ENCODE assay signal across 1 cellular context in the genomic region with DNA sequence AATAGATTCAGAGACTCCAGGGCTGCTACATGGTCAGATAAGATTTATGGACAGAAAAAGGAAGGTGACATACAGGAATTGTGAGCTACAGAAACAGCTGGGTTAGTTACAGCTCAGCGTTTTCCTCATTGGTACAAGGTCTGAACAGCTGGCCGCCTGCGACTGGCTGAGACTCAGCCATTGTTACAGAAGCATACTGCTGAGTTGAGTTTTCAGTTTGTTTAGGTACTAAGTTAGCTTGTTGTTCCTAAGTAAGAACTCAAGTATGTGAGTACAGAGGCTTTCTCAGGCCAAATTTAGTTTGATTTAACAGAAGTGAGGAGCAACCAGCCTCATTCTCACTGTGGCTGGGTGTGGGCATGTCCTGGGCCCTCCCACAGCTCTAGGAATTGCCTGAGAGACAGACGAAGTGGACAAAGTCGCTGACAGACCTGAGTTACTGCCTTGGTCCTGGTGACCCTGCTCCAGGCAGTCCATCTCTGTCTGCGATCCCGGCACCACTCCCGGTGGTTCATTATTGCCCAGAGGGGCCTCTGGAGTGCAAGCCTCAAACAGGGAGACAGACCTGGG.
TF ChIP-seq lines count a peak whose summit lies in the region.

No MANE protein-coding gene starts in this region.

TF ChIP-seq in HepG2, 621 proteins besides CTCF, POLR2A, EP300 and RAD21 (continued from another document and continues in another):
- TF ChIP-seq, protein P1, sequence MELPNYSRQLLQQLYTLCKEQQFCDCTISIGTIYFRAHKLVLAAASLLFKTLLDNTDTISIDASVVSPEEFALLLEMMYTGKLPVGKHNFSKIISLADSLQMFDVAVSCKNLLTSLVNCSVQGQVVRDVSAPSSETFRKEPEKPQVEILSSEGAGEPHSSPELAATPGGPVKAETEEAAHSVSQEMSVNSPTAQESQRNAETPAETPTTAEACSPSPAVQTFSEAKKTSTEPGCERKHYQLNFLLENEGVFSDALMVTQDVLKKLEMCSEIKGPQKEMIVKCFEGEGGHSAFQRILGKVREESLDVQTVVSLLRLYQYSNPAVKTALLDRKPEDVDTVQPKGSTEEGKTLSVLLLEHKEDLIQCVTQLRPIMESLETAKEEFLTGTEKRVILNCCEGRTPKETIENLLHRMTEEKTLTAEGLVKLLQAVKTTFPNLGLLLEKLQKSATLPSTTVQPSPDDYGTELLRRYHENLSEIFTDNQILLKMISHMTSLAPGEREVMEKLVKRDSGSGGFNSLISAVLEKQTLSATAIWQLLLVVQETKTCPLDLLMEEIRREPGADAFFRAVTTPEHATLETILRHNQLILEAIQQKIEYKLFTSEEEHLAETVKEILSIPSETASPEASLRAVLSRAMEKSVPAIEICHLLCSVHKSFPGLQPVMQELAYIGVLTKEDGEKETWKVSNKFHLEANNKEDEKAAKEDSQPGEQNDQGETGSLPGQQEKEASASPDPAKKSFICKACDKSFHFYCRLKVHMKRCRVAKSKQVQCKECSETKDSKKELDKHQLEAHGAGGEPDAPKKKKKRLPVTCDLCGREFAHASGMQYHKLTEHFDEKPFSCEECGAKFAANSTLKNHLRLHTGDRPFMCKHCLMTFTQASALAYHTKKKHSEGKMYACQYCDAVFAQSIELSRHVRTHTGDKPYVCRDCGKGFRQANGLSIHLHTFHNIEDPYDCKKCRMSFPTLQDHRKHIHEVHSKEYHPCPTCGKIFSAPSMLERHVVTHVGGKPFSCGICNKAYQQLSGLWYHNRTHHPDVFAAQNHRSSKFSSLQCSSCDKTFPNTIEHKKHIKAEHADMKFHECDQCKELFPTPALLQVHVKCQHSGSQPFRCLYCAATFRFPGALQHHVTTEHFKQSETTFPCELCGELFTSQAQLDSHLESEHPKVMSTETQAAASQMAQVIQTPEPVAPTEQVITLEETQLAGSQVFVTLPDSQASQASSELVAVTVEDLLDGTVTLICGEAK (IDR thresholded peaks at IDR 0.05) = no peak
- TF ChIP-seq, protein P1 (CRISPR knock-in tag; IDR thresholded peaks at IDR 0.05) = 0 out of 2 replicates have a peak, but pooled peaks have one; percentile 26
- TF ChIP-seq SAP130 (CRISPR knock-in tag; IDR thresholded peaks at IDR 0.05; ENCODE audit: low read depth) (peak; percentile 86), PLRG1 (conservative IDR thresholded peaks at IDR 0.05) (no peak), ZNF614 (CRISPR knock-in tag; IDR thresholded peaks at IDR 0.05; ENCODE audit: borderline replicate concordance) (peak; percentile 21; the same call in 1 of the 2 replicates), TBL1XR1 (IDR thresholded peaks at IDR 0.05; ENCODE audit: borderline replicate concordance, low read length, partially characterized antibody) (no peak), ZNF747 (CRISPR knock-in tag; IDR thresholded peaks at IDR 0.05; ENCODE audit: borderline replicate concordance) (no peak), MED8 (CRISPR knock-in tag; IDR thresholded peaks at IDR 0.05; ENCODE audit: insufficient replicate concordance) (no peak), RCOR2 (CRISPR knock-in tag; IDR thresholded peaks at IDR 0.05) (peak; percentile 24; the same call in 1 of the 2 replicates), ZNF850 (CRISPR knock-in tag; conservative IDR thresholded peaks at IDR 0.05) (no peak), BRCA1 (CRISPR knock-in tag; IDR thresholded peaks at IDR 0.05) (no peak), ZBTB42 (CRISPR knock-in tag; IDR thresholded peaks at IDR 0.05) (peak; percentile 71; the same call in 1 of the 2 replicates), IRX3 (CRISPR knock-in tag; IDR thresholded peaks at IDR 0.05; ENCODE audit: borderline replicate concordance, low read depth) (no peak), ELF4 (CRISPR knock-in tag; IDR thresholded peaks at IDR 0.05; ENCODE audit: borderline replicate concordance) (no peak)
- TF ChIP-seq, protein P2, sequence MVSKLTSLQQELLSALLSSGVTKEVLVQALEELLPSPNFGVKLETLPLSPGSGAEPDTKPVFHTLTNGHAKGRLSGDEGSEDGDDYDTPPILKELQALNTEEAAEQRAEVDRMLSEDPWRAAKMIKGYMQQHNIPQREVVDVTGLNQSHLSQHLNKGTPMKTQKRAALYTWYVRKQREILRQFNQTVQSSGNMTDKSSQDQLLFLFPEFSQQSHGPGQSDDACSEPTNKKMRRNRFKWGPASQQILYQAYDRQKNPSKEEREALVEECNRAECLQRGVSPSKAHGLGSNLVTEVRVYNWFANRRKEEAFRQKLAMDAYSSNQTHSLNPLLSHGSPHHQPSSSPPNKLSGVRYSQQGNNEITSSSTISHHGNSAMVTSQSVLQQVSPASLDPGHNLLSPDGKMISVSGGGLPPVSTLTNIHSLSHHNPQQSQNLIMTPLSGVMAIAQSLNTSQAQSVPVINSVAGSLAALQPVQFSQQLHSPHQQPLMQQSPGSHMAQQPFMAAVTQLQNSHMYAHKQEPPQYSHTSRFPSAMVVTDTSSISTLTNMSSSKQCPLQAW (CRISPR knock-in tag; IDR thresholded peaks at IDR 0.05) = no peak
- TF ChIP-seq, protein P3, sequence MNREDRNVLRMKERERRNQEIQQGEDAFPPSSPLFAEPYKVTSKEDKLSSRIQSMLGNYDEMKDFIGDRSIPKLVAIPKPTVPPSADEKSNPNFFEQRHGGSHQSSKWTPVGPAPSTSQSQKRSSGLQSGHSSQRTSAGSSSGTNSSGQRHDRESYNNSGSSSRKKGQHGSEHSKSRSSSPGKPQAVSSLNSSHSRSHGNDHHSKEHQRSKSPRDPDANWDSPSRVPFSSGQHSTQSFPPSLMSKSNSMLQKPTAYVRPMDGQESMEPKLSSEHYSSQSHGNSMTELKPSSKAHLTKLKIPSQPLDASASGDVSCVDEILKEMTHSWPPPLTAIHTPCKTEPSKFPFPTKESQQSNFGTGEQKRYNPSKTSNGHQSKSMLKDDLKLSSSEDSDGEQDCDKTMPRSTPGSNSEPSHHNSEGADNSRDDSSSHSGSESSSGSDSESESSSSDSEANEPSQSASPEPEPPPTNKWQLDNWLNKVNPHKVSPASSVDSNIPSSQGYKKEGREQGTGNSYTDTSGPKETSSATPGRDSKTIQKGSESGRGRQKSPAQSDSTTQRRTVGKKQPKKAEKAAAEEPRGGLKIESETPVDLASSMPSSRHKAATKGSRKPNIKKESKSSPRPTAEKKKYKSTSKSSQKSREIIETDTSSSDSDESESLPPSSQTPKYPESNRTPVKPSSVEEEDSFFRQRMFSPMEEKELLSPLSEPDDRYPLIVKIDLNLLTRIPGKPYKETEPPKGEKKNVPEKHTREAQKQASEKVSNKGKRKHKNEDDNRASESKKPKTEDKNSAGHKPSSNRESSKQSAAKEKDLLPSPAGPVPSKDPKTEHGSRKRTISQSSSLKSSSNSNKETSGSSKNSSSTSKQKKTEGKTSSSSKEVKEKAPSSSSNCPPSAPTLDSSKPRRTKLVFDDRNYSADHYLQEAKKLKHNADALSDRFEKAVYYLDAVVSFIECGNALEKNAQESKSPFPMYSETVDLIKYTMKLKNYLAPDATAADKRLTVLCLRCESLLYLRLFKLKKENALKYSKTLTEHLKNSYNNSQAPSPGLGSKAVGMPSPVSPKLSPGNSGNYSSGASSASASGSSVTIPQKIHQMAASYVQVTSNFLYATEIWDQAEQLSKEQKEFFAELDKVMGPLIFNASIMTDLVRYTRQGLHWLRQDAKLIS (CRISPR knock-in tag; IDR thresholded peaks at IDR 0.05) = no peak; the same call in 1 of the 2 replicates
- TF ChIP-seq, protein P4, sequence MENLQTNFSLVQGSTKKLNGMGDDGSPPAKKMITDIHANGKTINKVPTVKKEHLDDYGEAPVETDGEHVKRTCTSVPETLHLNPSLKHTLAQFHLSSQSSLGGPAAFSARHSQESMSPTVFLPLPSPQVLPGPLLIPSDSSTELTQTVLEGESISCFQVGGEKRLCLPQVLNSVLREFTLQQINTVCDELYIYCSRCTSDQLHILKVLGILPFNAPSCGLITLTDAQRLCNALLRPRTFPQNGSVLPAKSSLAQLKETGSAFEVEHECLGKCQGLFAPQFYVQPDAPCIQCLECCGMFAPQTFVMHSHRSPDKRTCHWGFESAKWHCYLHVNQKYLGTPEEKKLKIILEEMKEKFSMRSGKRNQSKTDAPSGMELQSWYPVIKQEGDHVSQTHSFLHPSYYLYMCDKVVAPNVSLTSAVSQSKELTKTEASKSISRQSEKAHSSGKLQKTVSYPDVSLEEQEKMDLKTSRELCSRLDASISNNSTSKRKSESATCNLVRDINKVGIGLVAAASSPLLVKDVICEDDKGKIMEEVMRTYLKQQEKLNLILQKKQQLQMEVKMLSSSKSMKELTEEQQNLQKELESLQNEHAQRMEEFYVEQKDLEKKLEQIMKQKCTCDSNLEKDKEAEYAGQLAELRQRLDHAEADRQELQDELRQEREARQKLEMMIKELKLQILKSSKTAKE (CRISPR knock-in tag; IDR thresholded peaks at IDR 0.05; ENCODE audit: borderline replicate concordance) = no peak
- TF ChIP-seq, protein P5, sequence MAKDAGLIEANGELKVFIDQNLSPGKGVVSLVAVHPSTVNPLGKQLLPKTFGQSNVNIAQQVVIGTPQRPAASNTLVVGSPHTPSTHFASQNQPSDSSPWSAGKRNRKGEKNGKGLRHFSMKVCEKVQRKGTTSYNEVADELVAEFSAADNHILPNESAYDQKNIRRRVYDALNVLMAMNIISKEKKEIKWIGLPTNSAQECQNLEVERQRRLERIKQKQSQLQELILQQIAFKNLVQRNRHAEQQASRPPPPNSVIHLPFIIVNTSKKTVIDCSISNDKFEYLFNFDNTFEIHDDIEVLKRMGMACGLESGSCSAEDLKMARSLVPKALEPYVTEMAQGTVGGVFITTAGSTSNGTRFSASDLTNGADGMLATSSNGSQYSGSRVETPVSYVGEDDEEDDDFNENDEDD (CRISPR knock-in tag; IDR thresholded peaks at IDR 0.05; ENCODE audit: borderline replicate concordance) = peak; percentile 12; the same call in 1 of the 2 replicates
- TF ChIP-seq, protein P6, sequence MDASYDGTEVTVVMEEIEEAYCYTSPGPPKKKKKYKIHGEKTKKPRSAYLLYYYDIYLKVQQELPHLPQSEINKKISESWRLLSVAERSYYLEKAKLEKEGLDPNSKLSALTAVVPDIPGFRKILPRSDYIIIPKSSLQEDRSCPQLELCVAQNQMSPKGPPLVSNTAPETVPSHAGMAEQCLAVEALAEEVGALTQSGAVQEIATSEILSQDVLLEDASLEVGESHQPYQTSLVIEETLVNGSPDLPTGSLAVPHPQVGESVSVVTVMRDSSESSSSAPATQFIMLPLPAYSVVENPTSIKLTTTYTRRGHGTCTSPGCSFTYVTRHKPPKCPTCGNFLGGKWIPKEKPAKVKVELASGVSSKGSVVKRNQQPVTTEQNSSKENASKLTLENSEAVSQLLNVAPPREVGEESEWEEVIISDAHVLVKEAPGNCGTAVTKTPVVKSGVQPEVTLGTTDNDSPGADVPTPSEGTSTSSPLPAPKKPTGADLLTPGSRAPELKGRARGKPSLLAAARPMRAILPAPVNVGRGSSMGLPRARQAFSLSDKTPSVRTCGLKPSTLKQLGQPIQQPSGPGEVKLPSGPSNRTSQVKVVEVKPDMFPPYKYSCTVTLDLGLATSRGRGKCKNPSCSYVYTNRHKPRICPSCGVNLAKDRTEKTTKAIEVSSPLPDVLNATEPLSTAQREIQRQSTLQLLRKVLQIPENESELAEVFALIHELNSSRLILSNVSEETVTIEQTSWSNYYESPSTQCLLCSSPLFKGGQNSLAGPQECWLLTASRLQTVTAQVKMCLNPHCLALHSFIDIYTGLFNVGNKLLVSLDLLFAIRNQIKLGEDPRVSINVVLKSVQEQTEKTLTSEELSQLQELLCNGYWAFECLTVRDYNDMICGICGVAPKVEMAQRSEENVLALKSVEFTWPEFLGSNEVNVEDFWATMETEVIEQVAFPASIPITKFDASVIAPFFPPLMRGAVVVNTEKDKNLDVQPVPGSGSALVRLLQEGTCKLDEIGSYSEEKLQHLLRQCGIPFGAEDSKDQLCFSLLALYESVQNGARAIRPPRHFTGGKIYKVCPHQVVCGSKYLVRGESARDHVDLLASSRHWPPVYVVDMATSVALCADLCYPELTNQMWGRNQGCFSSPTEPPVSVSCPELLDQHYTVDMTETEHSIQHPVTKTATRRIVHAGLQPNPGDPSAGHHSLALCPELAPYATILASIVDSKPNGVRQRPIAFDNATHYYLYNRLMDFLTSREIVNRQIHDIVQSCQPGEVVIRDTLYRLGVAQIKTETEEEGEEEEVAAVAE (CRISPR knock-in tag; IDR thresholded peaks at IDR 0.05; ENCODE audit: borderline replicate concordance) = peak; percentile 91
- TF ChIP-seq, protein P7, sequence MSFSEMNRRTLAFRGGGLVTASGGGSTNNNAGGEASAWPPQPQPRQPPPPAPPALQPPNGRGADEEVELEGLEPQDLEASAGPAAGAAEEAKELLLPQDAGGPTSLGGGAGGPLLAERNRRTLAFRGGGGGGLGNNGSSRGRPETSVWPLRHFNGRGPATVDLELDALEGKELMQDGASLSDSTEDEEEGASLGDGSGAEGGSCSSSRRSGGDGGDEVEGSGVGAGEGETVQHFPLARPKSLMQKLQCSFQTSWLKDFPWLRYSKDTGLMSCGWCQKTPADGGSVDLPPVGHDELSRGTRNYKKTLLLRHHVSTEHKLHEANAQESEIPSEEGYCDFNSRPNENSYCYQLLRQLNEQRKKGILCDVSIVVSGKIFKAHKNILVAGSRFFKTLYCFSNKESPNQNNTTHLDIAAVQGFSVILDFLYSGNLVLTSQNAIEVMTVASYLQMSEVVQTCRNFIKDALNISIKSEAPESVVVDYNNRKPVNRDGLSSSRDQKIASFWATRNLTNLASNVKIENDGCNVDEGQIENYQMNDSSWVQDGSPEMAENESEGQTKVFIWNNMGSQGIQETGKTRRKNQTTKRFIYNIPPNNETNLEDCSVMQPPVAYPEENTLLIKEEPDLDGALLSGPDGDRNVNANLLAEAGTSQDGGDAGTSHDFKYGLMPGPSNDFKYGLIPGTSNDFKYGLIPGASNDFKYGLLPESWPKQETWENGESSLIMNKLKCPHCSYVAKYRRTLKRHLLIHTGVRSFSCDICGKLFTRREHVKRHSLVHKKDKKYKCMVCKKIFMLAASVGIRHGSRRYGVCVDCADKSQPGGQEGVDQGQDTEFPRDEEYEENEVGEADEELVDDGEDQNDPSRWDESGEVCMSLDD (CRISPR knock-in tag; IDR thresholded peaks at IDR 0.05; ENCODE audit: borderline replicate concordance) = no peak
